In genomic region chr3:65672876-65673815, GRCh38 we compare ENCODE assay signal across 9 cellular contexts.
DNase-seq lines count a peak whose midpoint lies in the region; ATAC-seq, FAIRE-seq and TF ChIP-seq lines count a peak whose summit lies in the region.
"Had no signal": no experiment of that assay in that cellular context is flagged by ENCODE, and none has a peak within 500 bp of the region (broad histone marks: within the 10 kb centered on the region; RNA-seq: fewer than 3 reads in every experiment).

No MANE protein-coding gene starts in this region.

- dilution Hi-C loops in keratinocyte (cut with MboI; ENCODE audit: extremely low pct_ligation_motif_present, low sequenced_read_pairs), result no loop called here

- H3K9me3 ChIP-seq in K562 (replicated peaks; ENCODE audit: control insufficient read depth, insufficient read depth, low read depth, low read length) (no peaks in the 10 kb centered on the region), keratinocyte (ENCODE audit: control insufficient read depth, low read depth, low read length) (no peaks in the 10 kb centered on the region), testis (no peaks in the 10 kb centered on the region)
- H3K9me3 ChIP-seq in effector memory CD4-positive, alpha-beta T cell (ENCODE audit: control insufficient read depth, low read length), result no peaks in the 10 kb centered on the region

- POLR2A ChIA-PET in BJ (lab: Charles Lee) (no interaction called here), K562 (lab: Yijun Ruan, JAX) (no interaction called here)

- H3K27ac ChIP-seq in K562 (ENCODE audit: extremely low read depth, low read depth, low read length) (no peak overlapping the region), keratinocyte (ENCODE audit: control insufficient read depth, insufficient read depth, low read length) (no peak overlapping the region), testis (no peak overlapping the region)
- no peak overlapping the region for H3K27ac ChIP-seq in effector memory CD4-positive, alpha-beta T cell (ENCODE audit: insufficient read depth, low read length, poor library complexity, severe bottlenecking)

- peak; percentile 73 to 84 for TF ChIP-seq RAD21 in K562 (CRISPR knock-in tag; conservative IDR thresholded peaks at IDR 0.05 in 1 of 2, IDR thresholded peaks at IDR 0.05 in 1 of 2)

- H3K79me2 ChIP-seq in K562 (ENCODE audit: control insufficient read depth, insufficient read depth, low read length), result no peaks in the 10 kb centered on the region
- no peaks in the 10 kb centered on the region for H3K79me2 ChIP-seq in keratinocyte (ENCODE audit: control insufficient read depth, insufficient read depth, low read length)

- WGBS in K562 (ENCODE audit: insufficient coverage, low coverage, missing lambda C conversion rate), result 5% methylated on average over 11 of the region's 11 CpGs
- WGBS in testis, 2 donors, result 68 to 79% methylated on average over 11 of the region's 11 CpGs

- no peak overlapping the region for H3K4me3 Mint-ChIP-seq in T-helper 2 cell treated with Interferon-gamma antibody and Interleukin-4, amounts not matched to agents 5 μg/mL and 100 μg/mL, for 36 hours
- H3K4me3 Mint-ChIP-seq: T-helper 1 cell treated with Interleukin-12 subunit alpha and Interleukin-12 subunit beta and Interleukin-4 antibody, amounts not matched to agents 30 μg/mL and 1 μg/mL, for 36 hours had no signal

- FAIRE-seq in K562 (lab: Jason Lieb, UNC) (peak; percentile 87), keratinocyte (lab: Jason Lieb, UNC) (no peak)

- CTCF ChIA-PET in BJ (lab: Yijun Ruan, JAX) (interaction anchor here (0.6 to 3.3 kb wide), 17 partner anchors 9 to 1142 kb away, joined by 3 to 14 read pairs (median 4); no protein-coding TSS in a partner anchor), K562 (lab: Yijun Ruan, JAX; ENCODE audit: low intra/inter-chr PET ratio) (interaction anchor here (1.7 to 1.9 kb wide), 2 partner anchors 230 to 234 kb away, joined by 9 read pairs; no protein-coding TSS in a partner anchor)

- no TSS peak for BruUV-seq in K562 (replicated peaks; lab: Mats Ljungman, UMichigan)

- TF ChIP-seq CTCF in BJ (IDR thresholded peaks at IDR 0.05; ENCODE audit: insufficient read depth, low read depth, low read length) (peak; percentile 80), GM12875 (IDR thresholded peaks at IDR 0.05; ENCODE audit: borderline replicate concordance, insufficient read depth, low read depth, low read length) (peak; percentile 65), K562 (IDR thresholded peaks at IDR 0.05 in 2 of 3, conservative IDR thresholded peaks at IDR 0.05 in 1 of 3; ENCODE audit: insufficient read depth in 2 of 3, low read depth in 1 of 3, low read length in 3 of 3) (peak; percentile 71 to 81 (median 78)), keratinocyte (optimal IDR thresholded peaks at IDR 0.05 in 1 of 3, IDR thresholded peaks at IDR 0.05 in 1 of 3, conservative IDR thresholded peaks at IDR 0.05 in 1 of 3; ENCODE audit: extremely low read depth in 1 of 3, insufficient read depth in 2 of 3, low read length in 3 of 3) (peak; percentile 81 to 87 (median 87)), testis (IDR thresholded peaks at IDR 0.05) (peak; percentile 17 to 72 (median 40))

- peaks cover 0 to 2% of the 10 kb centered on the region in 2 experiments; a peak in 2 of 5 replicates for H3K4me1 ChIP-seq in K562 (replicated peaks in 1 of 2; ENCODE audit: control insufficient read depth in 2 of 2, insufficient read depth in 2 of 2, low read length in 2 of 2)
- H3K4me1 ChIP-seq in keratinocyte (ENCODE audit: control insufficient read depth, extremely low read depth, insufficient read depth, low read length), result peaks cover 2% of the 10 kb centered on the region
- H3K4me1 ChIP-seq in testis, result no peaks in the 10 kb centered on the region
- H3K4me1 ChIP-seq in effector memory CD4-positive, alpha-beta T cell (ENCODE audit: control insufficient read depth, insufficient read depth, low read length, poor library complexity, severe bottlenecking), result no peaks in the 10 kb centered on the region

- no peaks in the 10 kb centered on the region for H3K36me3 Mint-ChIP-seq in T-helper 2 cell treated with Interferon-gamma antibody and Interleukin-4, amounts not matched to agents 5 μg/mL and 100 μg/mL, for 36 hours (ENCODE audit: low read depth)

- no peak for TF ChIP-seq POLR2A in K562 (conservative IDR thresholded peaks at IDR 0.05)
- TF ChIP-seq POLR2A in testis (IDR thresholded peaks at IDR 0.05), result no peak

- no peaks in the 10 kb centered on the region for H3K9me3 Mint-ChIP-seq in T-helper 2 cell treated with Interferon-gamma antibody and Interleukin-4, amounts not matched to agents 5 μg/mL and 100 μg/mL, for 36 hours
- H3K9me3 Mint-ChIP-seq: T-helper 1 cell treated with Interleukin-12 subunit alpha and Interleukin-12 subunit beta and Interleukin-4 antibody, amounts not matched to agents 30 μg/mL and 1 μg/mL, for 36 hours had no signal

- DNase-seq in BJ (ENCODE audit: low read depth) (no peak), NCI-H226 (peak; percentile 2), K562 (ENCODE audit: extremely low read depth in 1 of 4, low spot score in 3 of 4) (peak; percentile 39 to 85 (median 51)), keratinocyte (ENCODE audit: low read depth, low spot score) (peak; percentile 15), testis (peak; percentile 70)
- no peak for DNase-seq in effector memory CD4-positive, alpha-beta T cell
- DNase-seq in T-helper 2 cell treated with Interferon-gamma antibody and Interleukin-4, amounts not matched to agents 5 μg/mL and 100 μg/mL, for 36 hours (ENCODE audit: low spot score), result no peak

- no peak overlapping the region for H3K9ac ChIP-seq in K562 (ENCODE audit: insufficient read depth in 1 of 2, low read depth in 2 of 2, low read length in 2 of 2)
- H3K9ac ChIP-seq in keratinocyte (ENCODE audit: control insufficient read depth, extremely low read depth, insufficient read depth, low read length), result no peak overlapping the region

- peak overlapping the region; percentile 79 for H2AFZ ChIP-seq in K562 (ENCODE audit: low read depth, low read length)
- no peak overlapping the region for H2AFZ ChIP-seq in keratinocyte (ENCODE audit: control insufficient read depth, low read length)

- no peak overlapping the region for H3K4me3 ChIP-seq in BJ (ENCODE audit: low read depth, low read length)
- no peak overlapping the region for H3K4me3 ChIP-seq in GM12875 (ENCODE audit: low read depth, low read length)
- H3K4me3 ChIP-seq in K562, result no peak overlapping the region
- H3K4me3 ChIP-seq in keratinocyte (ENCODE audit: control insufficient read depth in 2 of 3, extremely low read depth in 1 of 3, insufficient read depth in 2 of 3, low read depth in 1 of 3, low read length in 3 of 3), result no peak overlapping the region
- no peak overlapping the region for H3K4me3 ChIP-seq in testis
- H3K4me3 ChIP-seq in effector memory CD4-positive, alpha-beta T cell (ENCODE audit: insufficient read depth, low read depth, low read length, poor library complexity, severe bottlenecking), result no peak overlapping the region

- H3K27me3 ChIP-seq in BJ (ENCODE audit: control insufficient read depth, insufficient read depth, low read length), result no peaks in the 10 kb centered on the region
- H3K27me3 ChIP-seq in K562 (ENCODE audit: control insufficient read depth in 2 of 2, insufficient read depth in 2 of 2, low read length in 2 of 2), result no peaks in the 10 kb centered on the region
- no peaks in the 10 kb centered on the region for H3K27me3 ChIP-seq in keratinocyte (ENCODE audit: control insufficient read depth, extremely low read depth, insufficient read depth, low read length)
- no peaks in the 10 kb centered on the region for H3K27me3 ChIP-seq in testis
- no peaks in the 10 kb centered on the region for H3K27me3 ChIP-seq in effector memory CD4-positive, alpha-beta T cell (replicated peaks; ENCODE audit: control insufficient read depth, insufficient read depth, low read length, poor library complexity, severe bottlenecking)

- peak; percentile 82 for ATAC-seq in K562

- H3K9me1 ChIP-seq in K562 (ENCODE audit: control insufficient read depth, insufficient read depth, low read length) (no peaks in the 10 kb centered on the region), keratinocyte (ENCODE audit: control insufficient read depth, extremely low read depth, insufficient read depth, low read length) (no peaks in the 10 kb centered on the region)

- TF ChIP-seq EP300 in K562 (IDR thresholded peaks at IDR 0.05; ENCODE audit: low read length), result no peak

- no peak overlapping the region for H3K4me2 ChIP-seq in K562 (ENCODE audit: insufficient read depth, low read length)
- H3K4me2 ChIP-seq in keratinocyte (ENCODE audit: control insufficient read depth, extremely low read depth, insufficient read depth, low read depth, low read length), result no peak overlapping the region

- no peak overlapping the region for H3K27ac Mint-ChIP-seq in T-helper 2 cell treated with Interferon-gamma antibody and Interleukin-4, amounts not matched to agents 5 μg/mL and 100 μg/mL, for 36 hours
- H3K27ac Mint-ChIP-seq: T-helper 1 cell treated with Interleukin-12 subunit alpha and Interleukin-12 subunit beta and Interleukin-4 antibody, amounts not matched to agents 30 μg/mL and 1 μg/mL, for 36 hours had no signal

- intact Hi-C loops in K562 (cut with micrococcal nuclease) (loop anchor here (1.0 to 10.0 kb wide), 3 partner anchors 78 to 234 kb away; no protein-coding TSS in a partner anchor), testis (cut with DNase I; ENCODE audit: low total_unique reads) (no loop called here)

- H3K27me3 Mint-ChIP-seq in T-helper 2 cell treated with Interferon-gamma antibody and Interleukin-4, amounts not matched to agents 5 μg/mL and 100 μg/mL, for 36 hours (ENCODE audit: low read depth), result no peaks in the 10 kb centered on the region

- no peaks in the 10 kb centered on the region for H3K4me1 Mint-ChIP-seq in T-helper 2 cell treated with Interferon-gamma antibody and Interleukin-4, amounts not matched to agents 5 μg/mL and 100 μg/mL, for 36 hours (ENCODE audit: low read depth)

- no peaks in the 10 kb centered on the region for H3K36me3 ChIP-seq in BJ (ENCODE audit: control insufficient read depth, insufficient read depth, low read length)
- H3K36me3 ChIP-seq in K562 (ENCODE audit: control insufficient read depth, insufficient read depth, low read length), result no peaks in the 10 kb centered on the region
- H3K36me3 ChIP-seq in keratinocyte (ENCODE audit: control insufficient read depth in 2 of 2, extremely low read depth in 1 of 2, insufficient read depth in 2 of 2, low read length in 2 of 2), result no peaks in the 10 kb centered on the region
- no peaks in the 10 kb centered on the region for H3K36me3 ChIP-seq in testis (ENCODE audit: low read depth, missing control alignments)
- no peaks in the 10 kb centered on the region for H3K36me3 ChIP-seq in effector memory CD4-positive, alpha-beta T cell (ENCODE audit: control insufficient read depth, insufficient read depth, low read length)

- in situ Hi-C loops in K562 (cut with MboI), result loop anchor here (25.0 kb wide), 1 partner anchor 1339 kb away; no protein-coding TSS in a partner anchor

- H4K20me1 ChIP-seq in K562 (replicated peaks; ENCODE audit: control insufficient read depth, insufficient read depth, low read length), result no peaks in the 10 kb centered on the region
- H4K20me1 ChIP-seq in keratinocyte (ENCODE audit: control insufficient read depth, extremely low read depth, insufficient read depth, low read length), result peaks cover 6% of the 10 kb centered on the region

Comparison
In these comparisons a context has a peak if more than half of its experiments do, and no peak if none do; other contexts are left out.
1. DNase-seq: peak in NCI-H226 (single experiment), K562 (4 of 4), keratinocyte (single experiment) and testis (single experiment); none in BJ (single experiment), effector memory CD4-positive, alpha-beta T cell (0 of 3) and T-helper 2 cell treated with Interferon-gamma antibody and Interleukin-4, amounts not matched to agents 5 μg/mL and 100 μg/mL, for 36 hours (single experiment).
2. Peak in every context shown above with its lines, with median percentiles within 50 percentile points of each other: CTCF ChIP-seq.